ENCODE assay signal across 39 cellular contexts in genomic region chr20:8301655-8302054, GRCh38.
"Had no signal": no experiment of that assay in that cellular context is flagged by ENCODE, and none has a peak within 500 bp of the region (broad histone marks: within the 10 kb centered on the region; RNA-seq: fewer than 3 reads in every experiment).

No MANE protein-coding gene starts in this region.

- FAIRE-seq: bronchial epithelial cell, TTC549 had no signal

- ATAC-seq: activated CD4-positive, CD25-positive, alpha-beta regulatory T cell treated with anti-CD3 and anti-CD28 coated beads, Interleukin-2, amount 50 U/mL, for 24 hours; left lung; sciatic nerve; stimulated activated memory B cell treated with anti-CD40 and anti-IgM and Interleukin-4, amounts not matched to agents 10 μg/mL and 1 μg/mL and 100 μg/mL, for 72 hours; stimulated activated naive CD8-positive, alpha-beta T cell treated with anti-CD3 and anti-CD28 coated beads, Interleukin-15, amount 100 ng/mL, for 72 hours had no signal

- DNase-seq: activated CD4-positive, alpha-beta T cell treated with anti-CD3 and anti-CD28 coated beads for 48 hours; activated CD4-positive, alpha-beta T cell treated with anti-CD3 and anti-CD28 coated beads, Interleukin-2, amount 50 U/mL, for 48 hours; activated CD8-positive, alpha-beta memory T cell treated with anti-CD3 and anti-CD28 coated beads for 24 hours; activated CD8-positive, alpha-beta memory T cell treated with anti-CD3 and anti-CD28 coated beads, Interleukin-2, amount 50 U/mL, for 4 hours; activated effector memory CD4-positive, alpha-beta T cell treated with anti-CD3 and anti-CD28 coated beads, Interleukin-2, amount 50 U/mL, for 16 hours; activated naive CD4-positive, alpha-beta T cell treated with anti-CD3 and anti-CD28 coated beads for 36 hours; activated naive CD8-positive, alpha-beta T cell treated with anti-CD3 and anti-CD28 coated beads for 36 hours; activated T-cell treated with anti-CD3 and anti-CD28 coated beads, Interleukin-2, amount 50 U/mL, for 1 hour; adrenal gland; cerebellar nuclear complex; colonic mucosa; dorsolateral prefrontal cortex; effector memory CD4-positive, alpha-beta T cell; foreskin melanocyte; kidney glomerular epithelial cell; left lung; naive B cell; nephron progenitor cell; ovary; retina; stimulated activated CD4-positive, alpha-beta T cell treated with anti-CD3 and anti-CD28 coated beads, Interleukin-1b, Interleukin-23, amount 100 ng/mL, for 48 hours; stimulated activated CD4-positive, alpha-beta T cell treated with anti-CD3 and anti-CD28 coated beads, Interleukin-4, amount 100 ng/mL, for 4 hours; stimulated activated CD8-positive, alpha-beta memory T cell treated with anti-CD3 and anti-CD28 coated beads, Interleukin-4, amount 100 ng/mL, for 48 hours; stimulated activated naive CD8-positive, alpha-beta T cell treated with anti-CD3 and anti-CD28 coated beads, Interleukin-15, amount 100 ng/mL, for 72 hours; substantia nigra; T-helper 9 cell; upper lobe of left lung; WERI-Rb-1 had no signal

- H3K4me3 ChIP-seq: adrenal gland, ascending aorta, colonic mucosa, dorsolateral prefrontal cortex, left lung, lung, ovary, prostate gland, smooth muscle cell, upper lobe of left lung, vagina had no signal

- H3K9me3 ChIP-seq: adrenal gland, ascending aorta, colonic mucosa, left lung, neutrophil, ovary, prostate gland, upper lobe of left lung, vagina had no signal

- H3K36me3 ChIP-seq: adrenal gland, ascending aorta, colonic mucosa, left lung, neutrophil, ovary, prostate gland, upper lobe of left lung, vagina, WERI-Rb-1 had no signal

- H3K4me1 ChIP-seq: adrenal gland, ascending aorta, colonic mucosa, left lung, prostate gland, upper lobe of left lung, vagina had no signal

- H3K27me3 ChIP-seq: adrenal gland, ascending aorta, colonic mucosa, dorsolateral prefrontal cortex, left lung, neutrophil, ovary, upper lobe of left lung, vagina had no signal

- H3K27ac ChIP-seq: adrenal gland, ascending aorta, colonic mucosa, left lung, neutrophil, ovary, prostate gland, upper lobe of left lung, vagina, WERI-Rb-1 had no signal
